1 cellular context compared by ENCODE assay signal in genomic region chr11:64803846-64804345, GRCh38.
TF ChIP-seq lines count a peak whose summit lies in the region.

No MANE protein-coding gene starts in this region.

TF ChIP-seq in IMR-90, 13 proteins besides CTCF, POLR2A, EP300 and RAD21 (continued from another document):
- TF ChIP-seq, protein P1, sequence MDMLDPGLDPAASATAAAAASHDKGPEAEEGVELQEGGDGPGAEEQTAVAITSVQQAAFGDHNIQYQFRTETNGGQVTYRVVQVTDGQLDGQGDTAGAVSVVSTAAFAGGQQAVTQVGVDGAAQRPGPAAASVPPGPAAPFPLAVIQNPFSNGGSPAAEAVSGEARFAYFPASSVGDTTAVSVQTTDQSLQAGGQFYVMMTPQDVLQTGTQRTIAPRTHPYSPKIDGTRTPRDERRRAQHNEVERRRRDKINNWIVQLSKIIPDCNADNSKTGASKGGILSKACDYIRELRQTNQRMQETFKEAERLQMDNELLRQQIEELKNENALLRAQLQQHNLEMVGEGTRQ (IDR thresholded peaks at IDR 0.05; ENCODE audit: low read depth, low read length), result no peak
- TF ChIP-seq MXI1 (IDR thresholded peaks at IDR 0.05; ENCODE audit: borderline replicate concordance, low read depth, low read length), result no peak
- TF ChIP-seq RFX5 (IDR thresholded peaks at IDR 0.05; ENCODE audit: low read depth, low read length), result no peak
- TF ChIP-seq NFE2L2 (IDR thresholded peaks at IDR 0.05; ENCODE audit: low read depth, low read length), result no peak
- TF ChIP-seq SMC3 (IDR thresholded peaks at IDR 0.05; ENCODE audit: low read depth, low read length), result no peak
- TF ChIP-seq, protein P2, sequence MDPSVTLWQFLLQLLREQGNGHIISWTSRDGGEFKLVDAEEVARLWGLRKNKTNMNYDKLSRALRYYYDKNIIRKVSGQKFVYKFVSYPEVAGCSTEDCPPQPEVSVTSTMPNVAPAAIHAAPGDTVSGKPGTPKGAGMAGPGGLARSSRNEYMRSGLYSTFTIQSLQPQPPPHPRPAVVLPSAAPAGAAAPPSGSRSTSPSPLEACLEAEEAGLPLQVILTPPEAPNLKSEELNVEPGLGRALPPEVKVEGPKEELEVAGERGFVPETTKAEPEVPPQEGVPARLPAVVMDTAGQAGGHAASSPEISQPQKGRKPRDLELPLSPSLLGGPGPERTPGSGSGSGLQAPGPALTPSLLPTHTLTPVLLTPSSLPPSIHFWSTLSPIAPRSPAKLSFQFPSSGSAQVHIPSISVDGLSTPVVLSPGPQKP (IDR thresholded peaks at IDR 0.05; ENCODE audit: borderline replicate concordance, low read depth, low read length), result no peak
- TF ChIP-seq RCOR1 (IDR thresholded peaks at IDR 0.05; ENCODE audit: insufficient replicate concordance, low read length), result no peak
